In the genomic region with DNA sequence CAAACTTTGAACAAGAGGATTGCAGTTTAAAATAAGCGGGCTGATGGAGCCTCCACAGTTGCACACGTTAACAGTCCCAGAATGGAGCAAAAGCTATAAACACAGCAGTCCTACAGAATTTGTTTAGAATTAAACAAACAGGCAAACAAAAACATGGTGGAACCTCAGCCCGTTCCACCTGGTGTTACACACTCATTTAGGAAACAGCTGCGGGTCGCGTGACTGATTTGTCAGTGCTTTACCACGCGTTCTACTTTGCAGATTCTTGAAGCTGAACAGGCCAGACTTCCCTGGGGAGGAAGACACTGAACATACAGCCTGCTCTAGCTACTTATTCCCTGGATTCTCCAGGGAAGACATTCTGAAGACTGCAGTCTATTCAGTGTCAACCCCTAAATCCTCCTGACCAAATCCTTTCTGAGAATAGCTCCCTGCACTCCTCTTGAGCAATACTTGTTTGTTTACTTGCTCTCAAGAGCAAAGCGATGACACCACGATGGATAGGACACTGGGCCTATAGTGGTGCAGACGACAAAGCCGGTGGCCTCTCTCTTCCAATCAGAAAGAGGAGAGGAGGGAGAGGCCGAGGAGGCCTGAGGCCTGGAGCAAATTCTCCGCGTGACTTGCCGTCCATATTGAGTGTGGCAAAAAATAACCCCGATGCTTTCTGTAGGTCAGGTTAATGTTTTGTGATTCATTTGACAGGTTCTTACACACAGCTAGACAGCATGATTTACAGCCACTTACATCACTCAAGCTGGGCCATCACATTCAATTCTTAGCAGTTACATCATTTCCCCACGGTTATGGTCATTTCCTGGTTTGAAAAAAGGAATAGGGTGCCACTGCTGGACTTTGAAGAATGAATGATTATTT, we compare ENCODE assay signal across 1 cellular context.
TF ChIP-seq lines count a peak whose summit lies in the region.

No MANE protein-coding gene starts in this region.

TF ChIP-seq in HepG2, 621 proteins besides CTCF, POLR2A, EP300 and RAD21 (continued from another document and continues in another):
- TF ChIP-seq SNAPC4 (CRISPR knock-in tag; IDR thresholded peaks at IDR 0.05): peak; percentile 88; the same call in 1 of the 2 replicates
- peak; percentile 90; the same call in 1 of the 2 replicates for TF ChIP-seq SIN3A (IDR thresholded peaks at IDR 0.05; ENCODE audit: borderline replicate concordance, low read depth, low read length)
- TF ChIP-seq HDAC2 (CRISPR knock-in tag; IDR thresholded peaks at IDR 0.05): peak; percentile 79
- no peak for TF ChIP-seq ATAD3A (CRISPR knock-in tag; IDR thresholded peaks at IDR 0.05)
- TF ChIP-seq SOX6 (IDR thresholded peaks at IDR 0.05): no peak
- TF ChIP-seq SOX6 (CRISPR knock-in tag; IDR thresholded peaks at IDR 0.05): peak; percentile 83
- TF ChIP-seq HOMEZ (CRISPR knock-in tag; IDR thresholded peaks at IDR 0.05; ENCODE audit: low read depth): peak; percentile 70
- TF ChIP-seq, protein P1, sequence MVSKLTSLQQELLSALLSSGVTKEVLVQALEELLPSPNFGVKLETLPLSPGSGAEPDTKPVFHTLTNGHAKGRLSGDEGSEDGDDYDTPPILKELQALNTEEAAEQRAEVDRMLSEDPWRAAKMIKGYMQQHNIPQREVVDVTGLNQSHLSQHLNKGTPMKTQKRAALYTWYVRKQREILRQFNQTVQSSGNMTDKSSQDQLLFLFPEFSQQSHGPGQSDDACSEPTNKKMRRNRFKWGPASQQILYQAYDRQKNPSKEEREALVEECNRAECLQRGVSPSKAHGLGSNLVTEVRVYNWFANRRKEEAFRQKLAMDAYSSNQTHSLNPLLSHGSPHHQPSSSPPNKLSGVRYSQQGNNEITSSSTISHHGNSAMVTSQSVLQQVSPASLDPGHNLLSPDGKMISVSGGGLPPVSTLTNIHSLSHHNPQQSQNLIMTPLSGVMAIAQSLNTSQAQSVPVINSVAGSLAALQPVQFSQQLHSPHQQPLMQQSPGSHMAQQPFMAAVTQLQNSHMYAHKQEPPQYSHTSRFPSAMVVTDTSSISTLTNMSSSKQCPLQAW (CRISPR knock-in tag; IDR thresholded peaks at IDR 0.05): peak; percentile 98
- peak; percentile 65 for TF ChIP-seq RFX5 (IDR thresholded peaks at IDR 0.05; ENCODE audit: low read depth, low read length)
- peak; percentile 92 for TF ChIP-seq ZNF605 (CRISPR knock-in tag; IDR thresholded peaks at IDR 0.05)
- TF ChIP-seq SMYD3 (CRISPR knock-in tag; IDR thresholded peaks at IDR 0.05): peak; percentile 43; the same call in 1 of the 2 replicates
- peak; percentile 58; the same call in 1 of the 2 replicates for TF ChIP-seq HMG20B (CRISPR knock-in tag; conservative IDR thresholded peaks at IDR 0.05)
- peak; percentile 21; the same call in 1 of the 2 replicates for TF ChIP-seq KMT2B (CRISPR knock-in tag; IDR thresholded peaks at IDR 0.05)
- no peak for TF ChIP-seq FOSL1 (CRISPR knock-in tag; IDR thresholded peaks at IDR 0.05; ENCODE audit: borderline replicate concordance)
- TF ChIP-seq ZNF547 (CRISPR knock-in tag; IDR thresholded peaks at IDR 0.05): peak; percentile 78
- peak; percentile 77; the same call in 1 of the 2 replicates for TF ChIP-seq PRDM10 (CRISPR knock-in tag; IDR thresholded peaks at IDR 0.05; ENCODE audit: low read depth)
- TF ChIP-seq IRF9 (CRISPR knock-in tag; IDR thresholded peaks at IDR 0.05; ENCODE audit: borderline replicate concordance): peak; percentile 67; the same call in 1 of the 2 replicates
- peak; percentile 76; the same call in 1 of the 2 replicates for TF ChIP-seq TAF1 (CRISPR knock-in tag; IDR thresholded peaks at IDR 0.05)
- peak; percentile 82; the same call in 1 of the 2 replicates for TF ChIP-seq ZNF567 (CRISPR knock-in tag; IDR thresholded peaks at IDR 0.05; ENCODE audit: borderline replicate concordance)
- TF ChIP-seq ISL2 (CRISPR knock-in tag; IDR thresholded peaks at IDR 0.05): peak; percentile 83; the same call in 1 of the 2 replicates
- TF ChIP-seq NR2F2 (IDR thresholded peaks at IDR 0.05; ENCODE audit: borderline replicate concordance, low read depth): peak; percentile 54; the same call in 1 of the 2 replicates
- TF ChIP-seq DMAP1 (CRISPR knock-in tag; IDR thresholded peaks at IDR 0.05): peak; percentile 82
- TF ChIP-seq SMAD3 (CRISPR knock-in tag; IDR thresholded peaks at IDR 0.05): peak; percentile 57
- TF ChIP-seq ZMYM3 (CRISPR knock-in tag; IDR thresholded peaks at IDR 0.05): peak; percentile 30; the same call in 1 of the 2 replicates
- peak; percentile 92; the same call in 2 of the 3 replicates for TF ChIP-seq MXI1 (IDR thresholded peaks at IDR 0.05; ENCODE audit: borderline replicate concordance, low read depth, low read length)
- peak; percentile 70 for TF ChIP-seq MIXL1 (CRISPR knock-in tag; IDR thresholded peaks at IDR 0.05)
- TF ChIP-seq ZFP1 (CRISPR knock-in tag; IDR thresholded peaks at IDR 0.05): peak; percentile 83; the same call in 1 of the 2 replicates
- TF ChIP-seq ZNF468 (CRISPR knock-in tag; IDR thresholded peaks at IDR 0.05): no peak
- TF ChIP-seq MIER3 (CRISPR knock-in tag; IDR thresholded peaks at IDR 0.05; ENCODE audit: borderline replicate concordance): no peak; the same call in 1 of the 2 replicates
- no peak for TF ChIP-seq HDAC6 (IDR thresholded peaks at IDR 0.05; ENCODE audit: low read depth, low read length)
- peak; percentile 87 for TF ChIP-seq HNF1A (IDR thresholded peaks at IDR 0.05; ENCODE audit: low read depth)
- peak; percentile 94 for TF ChIP-seq HNF1A (CRISPR knock-in tag; IDR thresholded peaks at IDR 0.05; ENCODE audit: borderline replicate concordance)
- TF ChIP-seq ZNF414 (CRISPR knock-in tag; IDR thresholded peaks at IDR 0.05): peak; percentile 57; the same call in 1 of the 2 replicates
- TF ChIP-seq, protein P2, sequence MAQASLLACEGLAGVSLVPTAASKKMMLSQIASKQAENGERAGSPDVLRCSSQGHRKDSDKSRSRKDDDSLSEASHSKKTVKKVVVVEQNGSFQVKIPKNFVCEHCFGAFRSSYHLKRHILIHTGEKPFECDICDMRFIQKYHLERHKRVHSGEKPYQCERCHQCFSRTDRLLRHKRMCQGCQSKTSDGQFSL (CRISPR knock-in tag; IDR thresholded peaks at IDR 0.05): no peak
- peak in 1 of 2 experiments; percentile 82; a peak in 2 of 4 replicates for TF ChIP-seq KLF16 (CRISPR knock-in tag; IDR thresholded peaks at IDR 0.05)
- TF ChIP-seq ZNF30 (CRISPR knock-in tag; IDR thresholded peaks at IDR 0.05): no peak
- peak; percentile 95; the same call in 1 of the 2 replicates for TF ChIP-seq ZKSCAN8 (CRISPR knock-in tag; IDR thresholded peaks at IDR 0.05; ENCODE audit: borderline replicate concordance)
- 0 out of 2 replicates have a peak, but pooled peaks have one; percentile 50 for TF ChIP-seq ZNF598 (CRISPR knock-in tag; IDR thresholded peaks at IDR 0.05; ENCODE audit: borderline replicate concordance)
